ENCODE assay signal across 1 cellular context in genomic region chr7:44629825-44630580, GRCh38.
TF ChIP-seq lines count a peak whose summit lies in the region.

No MANE protein-coding gene starts in this region.

TF ChIP-seq in H1, 55 proteins besides CTCF, POLR2A, EP300 and RAD21:
- TF ChIP-seq MAFK (IDR thresholded peaks at IDR 0.05; ENCODE audit: low read depth, low read length) (no peak), HDAC2 (IDR thresholded peaks at IDR 0.05; ENCODE audit: borderline replicate concordance in 1 of 2, low read depth in 2 of 2, low read length in 2 of 2) (no peak), ASH2L (IDR thresholded peaks at IDR 0.05; ENCODE audit: low read length) (no peak), CHD1 (IDR thresholded peaks at IDR 0.05; ENCODE audit: low read depth, low read length) (no peak), TBP (IDR thresholded peaks at IDR 0.05; ENCODE audit: low read depth, low read length) (no peak), SUZ12 (IDR thresholded peaks at IDR 0.05; ENCODE audit: low read length) (no peak), CHD2 (IDR thresholded peaks at IDR 0.05; ENCODE audit: low read length) (no peak), CBX8 (IDR thresholded peaks at IDR 0.05; ENCODE audit: borderline replicate concordance, low read depth, low read length) (no peak), KDM4A (IDR thresholded peaks at IDR 0.05; ENCODE audit: low read depth, low read length, severe bottlenecking) (no peak), SRF (IDR thresholded peaks at IDR 0.05; ENCODE audit: low read depth, low read length) (no peak), EGR1 (IDR thresholded peaks at IDR 0.05; ENCODE audit: borderline replicate concordance, low read depth, low read length) (no peak), RBBP5 (IDR thresholded peaks at IDR 0.05; ENCODE audit: borderline replicate concordance, low read depth, low read length) (no peak), ATF3 (IDR thresholded peaks at IDR 0.05; ENCODE audit: insufficient read depth, low read depth, low read length) (no peak), TAF1 (IDR thresholded peaks at IDR 0.05; ENCODE audit: low read depth, low read length) (no peak), SP2 (IDR thresholded peaks at IDR 0.05; ENCODE audit: low read length) (no peak), RFX5 (IDR thresholded peaks at IDR 0.05; ENCODE audit: borderline replicate concordance, low read depth, low read length) (no peak), SP4 (IDR thresholded peaks at IDR 0.05; ENCODE audit: low read length) (no peak), SP1 (IDR thresholded peaks at IDR 0.05; ENCODE audit: low read depth, low read length) (no peak), NRF1 (IDR thresholded peaks at IDR 0.05; ENCODE audit: low read depth, low read length) (no peak)
